In genomic region chr3:37179144-37179967, GRCh38 we compare ENCODE assay signal across 1 cellular context.
TF ChIP-seq lines count a peak whose summit lies in the region.

No MANE protein-coding gene starts in this region.

TF ChIP-seq in GM12878, 131 proteins besides CTCF, POLR2A, EP300 and RAD21:
- TF ChIP-seq ATF3 (IDR thresholded peaks at IDR 0.05; ENCODE audit: borderline replicate concordance, extremely low read depth, low read depth, low read length), result no peak
- 0 out of 2 replicates have a peak, but pooled peaks have one; percentile 20 for TF ChIP-seq RUNX3 (IDR thresholded peaks at IDR 0.05; ENCODE audit: low read length)
